1 cellular context compared by ENCODE assay signal in genomic region chr2:239467281-239467955, GRCh38.
TF ChIP-seq lines count a peak whose summit lies in the region.

No MANE protein-coding gene starts in this region.

TF ChIP-seq in HepG2, 621 proteins besides CTCF, POLR2A, EP300 and RAD21 (continued from another document and continues in another):
- no peak for TF ChIP-seq ZBTB33 (CRISPR knock-in tag; IDR thresholded peaks at IDR 0.05)
- TF ChIP-seq ZNF276 (CRISPR knock-in tag; IDR thresholded peaks at IDR 0.05; ENCODE audit: low read depth) = no peak
- peak; percentile 22 for TF ChIP-seq RAD51 (IDR thresholded peaks at IDR 0.05; ENCODE audit: borderline replicate concordance)
- no peak for TF ChIP-seq ZNF639 (CRISPR knock-in tag; conservative IDR thresholded peaks at IDR 0.05)
- no peak for TF ChIP-seq CREB1 (IDR thresholded peaks at IDR 0.05)
- no peak for TF ChIP-seq CREB1 (CRISPR knock-in tag; IDR thresholded peaks at IDR 0.05)
- no peak for TF ChIP-seq ZKSCAN5 (CRISPR knock-in tag; IDR thresholded peaks at IDR 0.05)
- TF ChIP-seq MATR3 (CRISPR knock-in tag; IDR thresholded peaks at IDR 0.05) = no peak
- TF ChIP-seq TFDP1 (CRISPR knock-in tag; IDR thresholded peaks at IDR 0.05; ENCODE audit: borderline replicate concordance) = no peak
- TF ChIP-seq REXO4 (CRISPR knock-in tag; IDR thresholded peaks at IDR 0.05; ENCODE audit: borderline replicate concordance) = no peak
- no peak for TF ChIP-seq ZNF362 (CRISPR knock-in tag; IDR thresholded peaks at IDR 0.05; ENCODE audit: borderline replicate concordance)
- no peak for TF ChIP-seq SP2 (CRISPR knock-in tag; IDR thresholded peaks at IDR 0.05)
- TF ChIP-seq HMG20A (CRISPR knock-in tag; IDR thresholded peaks at IDR 0.05; ENCODE audit: borderline replicate concordance) = no peak
- TF ChIP-seq MXD3 (CRISPR knock-in tag; IDR thresholded peaks at IDR 0.05) = no peak
- no peak for TF ChIP-seq SSRP1 (CRISPR knock-in tag; IDR thresholded peaks at IDR 0.05)
- peak; percentile 31; the same call in 1 of the 2 replicates for TF ChIP-seq HOXA9 (CRISPR knock-in tag; IDR thresholded peaks at IDR 0.05; ENCODE audit: borderline replicate concordance)
- no peak for TF ChIP-seq IKZF5 (CRISPR knock-in tag; IDR thresholded peaks at IDR 0.05)
- TF ChIP-seq IKZF1 (IDR thresholded peaks at IDR 0.05) = peak; percentile 79; the same call in 1 of the 2 replicates
- TF ChIP-seq ZFP1 (CRISPR knock-in tag; IDR thresholded peaks at IDR 0.05) = no peak
- no peak for TF ChIP-seq ISL2 (CRISPR knock-in tag; IDR thresholded peaks at IDR 0.05)
- no peak for TF ChIP-seq LRRFIP1 (CRISPR knock-in tag; conservative IDR thresholded peaks at IDR 0.05)
- no peak for TF ChIP-seq ZNF503 (CRISPR knock-in tag; IDR thresholded peaks at IDR 0.05)
- TF ChIP-seq SATB2 (CRISPR knock-in tag; IDR thresholded peaks at IDR 0.05) = no peak
- TF ChIP-seq GTF3A (CRISPR knock-in tag; conservative IDR thresholded peaks at IDR 0.05) = no peak
- no peak for TF ChIP-seq HOXA5 (CRISPR knock-in tag; IDR thresholded peaks at IDR 0.05)
- TF ChIP-seq ZBTB40 (IDR thresholded peaks at IDR 0.05) = 0 out of 2 replicates have a peak, but pooled peaks have one; percentile 22
- no peak for TF ChIP-seq ZBTB40 (CRISPR knock-in tag; IDR thresholded peaks at IDR 0.05)
- TF ChIP-seq FOXP1 (IDR thresholded peaks at IDR 0.05) = peak; percentile 23; the same call in 1 of the 2 replicates
- no peak for TF ChIP-seq FOXP1 (CRISPR knock-in tag; IDR thresholded peaks at IDR 0.05)
- no peak for TF ChIP-seq BRD4 (CRISPR knock-in tag; IDR thresholded peaks at IDR 0.05)
- TF ChIP-seq ZBTB44 (CRISPR knock-in tag; IDR thresholded peaks at IDR 0.05) = no peak
- no peak for TF ChIP-seq SP140L (CRISPR knock-in tag; IDR thresholded peaks at IDR 0.05; ENCODE audit: borderline replicate concordance)
